ENCODE assay signal across 14 cellular contexts in genomic region chr14:103723176-103724081, GRCh38. TPM values are rescaled to one million over a fixed set of nuclear protein-coding genes. Genes with fewer than 3 reads are reported as not detected.
A peak's percentile ranks its signal among the peaks of the same experiment; 100 is the strongest.
DNase-seq lines count a peak whose midpoint lies in the region; ATAC-seq and TF ChIP-seq lines count a peak whose summit lies in the region.
"Had no signal": no experiment of that assay in that cellular context is flagged by ENCODE, and none has a peak within 500 bp of the region (broad histone marks: within the 10 kb centered on the region; RNA-seq: fewer than 3 reads in every experiment).

No MANE protein-coding gene starts in this region.

- TF ChIP-seq CTCF in right atrium auricular region (IDR thresholded peaks at IDR 0.05), result no peak
- TF ChIP-seq CTCF in uterus (IDR thresholded peaks at IDR 0.05), result no peak
- no peak for TF ChIP-seq CTCF in endothelial cell (IDR thresholded peaks at IDR 0.05; ENCODE audit: unreplicated experiment)

- H3K36me3 Mint-ChIP-seq in activated naive CD8-positive, alpha-beta T cell treated with anti-CD3 and anti-CD28 coated beads, Interleukin-2, amount 50 U/mL, for 24 hours (ENCODE audit: low read depth), result no peaks in the 10 kb centered on the region
- no peaks in the 10 kb centered on the region for H3K36me3 Mint-ChIP-seq in activated naive CD8-positive, alpha-beta T cell treated with anti-CD3 and anti-CD28 coated beads for 36 hours
- peaks cover 5% of the 10 kb centered on the region for H3K36me3 Mint-ChIP-seq in endothelial cell (ENCODE audit: low read depth, unreplicated experiment)
- H3K36me3 Mint-ChIP-seq: memory B cell had no signal

- H2BK5ac ChIP-seq in trophoblast cell (ENCODE audit: low read depth, low read length, poor library complexity), result no peak overlapping the region

- peaks cover 5% of the 10 kb centered on the region for H3K79me2 ChIP-seq in trophoblast cell (ENCODE audit: control insufficient read depth, insufficient read depth, low read length, poor library complexity)

- WGBS in trophoblast cell (ENCODE audit: extremely low coverage, insufficient coverage, insufficient read length), result no CpG with 5 or more reads among the region's 24 CpGs

- no peak overlapping the region for H2AFZ ChIP-seq in trophoblast cell (ENCODE audit: insufficient read depth, low read length, poor library complexity)

- DNase-seq in activated naive CD8-positive, alpha-beta T cell treated with anti-CD3 and anti-CD28 coated beads, Interleukin-2, amount 50 U/mL, for 24 hours, result no peak
- no peak for DNase-seq in activated naive CD8-positive, alpha-beta T cell treated with anti-CD3 and anti-CD28 coated beads for 36 hours
- DNase-seq in right atrium auricular region (ENCODE audit: low spot score) (no peak), trophoblast cell (no peak), uterus (peak in 1 of 2 donors; percentile 45), endothelial cell (ENCODE audit: low spot score) (no peak)
- no peak for DNase-seq in stimulated activated CD4-positive, alpha-beta T cell treated with anti-CD3 and anti-CD28 coated beads, Interleukin-2, amount 100 ng/mL, for 48 hours
- DNase-seq: activated CD8-positive, alpha-beta memory T cell treated with anti-CD3 and anti-CD28 coated beads, Interleukin-2, amount 50 U/mL, for 4 hours; DMS79 treated with DMSO at 0.1 percent for 48 hours; NCI-H2171; stimulated activated CD4-positive, alpha-beta T cell treated with anti-CD3 and anti-CD28 coated beads, Interleukin-4, amount 100 ng/mL, for 1 hour had no signal

- no peak overlapping the region for H3K27ac Mint-ChIP-seq in activated naive CD8-positive, alpha-beta T cell treated with anti-CD3 and anti-CD28 coated beads, Interleukin-2, amount 50 U/mL, for 24 hours
- H3K27ac Mint-ChIP-seq in activated naive CD8-positive, alpha-beta T cell treated with anti-CD3 and anti-CD28 coated beads for 36 hours, result no peak overlapping the region
- H3K27ac Mint-ChIP-seq in endothelial cell (ENCODE audit: unreplicated experiment), result no peak overlapping the region
- H3K27ac Mint-ChIP-seq: memory B cell had no signal

- H3K9me3 ChIP-seq in right atrium auricular region, result no peaks in the 10 kb centered on the region
- no peaks in the 10 kb centered on the region for H3K9me3 ChIP-seq in trophoblast cell (ENCODE audit: insufficient read depth, low read depth, low read length)
- no peaks in the 10 kb centered on the region for H3K9me3 ChIP-seq in uterus

- H4K12ac ChIP-seq in trophoblast cell (ENCODE audit: low read depth, low read length), result no peak overlapping the region

- H3K36me3 ChIP-seq in right atrium auricular region (peaks cover 8% of the 10 kb centered on the region), trophoblast cell (ENCODE audit: control insufficient read depth in 1 of 2, insufficient read depth in 2 of 2, low read length in 2 of 2) (peaks cover 18 to 31% of the 10 kb centered on the region in 2 experiments), uterus (no peaks in the 10 kb centered on the region)

- H3K4me2 ChIP-seq in trophoblast cell (ENCODE audit: low read length), result no peak overlapping the region

- TF ChIP-seq POLR2A in uterus (IDR thresholded peaks at IDR 0.05), result no peak

- no peak overlapping the region for H4K91ac ChIP-seq in trophoblast cell (ENCODE audit: low read depth, low read length)

- no peak overlapping the region for H3K14ac ChIP-seq in trophoblast cell (ENCODE audit: low read length)

- H4K8ac ChIP-seq in trophoblast cell (ENCODE audit: low read depth, low read length), result no peak overlapping the region

- ATAC-seq in activated naive CD8-positive, alpha-beta T cell treated with anti-CD3 and anti-CD28 coated beads, Interleukin-2, amount 50 U/mL, for 24 hours, result peak; percentile 8
- ATAC-seq in GM19351 (IDR thresholded peaks at IDR 0.05; ENCODE audit: unreplicated experiment), result no peak

- H3K18ac ChIP-seq in trophoblast cell (ENCODE audit: low read length), result peak overlapping the region; percentile 41

- H3K27ac ChIP-seq in right atrium auricular region, result peak overlapping the region; percentile 76 to 78
- no peak overlapping the region for H3K27ac ChIP-seq in trophoblast cell (ENCODE audit: low read depth, low read length)
- H3K27ac ChIP-seq in uterus, result peak overlapping the region; percentile 59 to 89

- H3K4me3 ChIP-seq in right atrium auricular region, result peak overlapping the region in 1 of 2 donors; percentile 1
- no peak overlapping the region for H3K4me3 ChIP-seq in trophoblast cell (ENCODE audit: low read depth, low read length)
- H3K4me3 ChIP-seq in uterus, result no peak overlapping the region
- H3K4me3 ChIP-seq: K562 had no signal

- no peak overlapping the region for H3K9ac ChIP-seq in trophoblast cell (ENCODE audit: low read length)

- H3K4ac ChIP-seq in trophoblast cell (ENCODE audit: low read depth, low read length), result peak overlapping the region; percentile 18

- no peak overlapping the region for H2BK12ac ChIP-seq in trophoblast cell (ENCODE audit: low read length)

- intact Hi-C loops in uterus (cut with DNase I; ENCODE audit: low total_unique reads), result no loop called here

- no peak overlapping the region for H3K4me3 Mint-ChIP-seq in activated naive CD8-positive, alpha-beta T cell treated with anti-CD3 and anti-CD28 coated beads, Interleukin-2, amount 50 U/mL, for 24 hours
- H3K4me3 Mint-ChIP-seq in activated naive CD8-positive, alpha-beta T cell treated with anti-CD3 and anti-CD28 coated beads for 36 hours, result no peak overlapping the region
- no peak overlapping the region for H3K4me3 Mint-ChIP-seq in endothelial cell (ENCODE audit: unreplicated experiment)
- H3K4me3 Mint-ChIP-seq: memory B cell had no signal

- no peaks in the 10 kb centered on the region for H3K79me1 ChIP-seq in trophoblast cell (ENCODE audit: low read length)

- H3K27me3 ChIP-seq in right atrium auricular region (no peaks in the 10 kb centered on the region), trophoblast cell (ENCODE audit: insufficient read depth, low read length) (no peaks in the 10 kb centered on the region), uterus (no peaks in the 10 kb centered on the region)

- no peak overlapping the region for H3K23ac ChIP-seq in trophoblast cell (ENCODE audit: low read length)

- H3K9me3 Mint-ChIP-seq in activated naive CD8-positive, alpha-beta T cell treated with anti-CD3 and anti-CD28 coated beads, Interleukin-2, amount 50 U/mL, for 24 hours, result no peaks in the 10 kb centered on the region
- no peaks in the 10 kb centered on the region for H3K9me3 Mint-ChIP-seq in activated naive CD8-positive, alpha-beta T cell treated with anti-CD3 and anti-CD28 coated beads for 36 hours
- H3K9me3 Mint-ChIP-seq in endothelial cell (ENCODE audit: unreplicated experiment), result no peaks in the 10 kb centered on the region
- H3K9me3 Mint-ChIP-seq: memory B cell had no signal

- H3K27me3 Mint-ChIP-seq in activated naive CD8-positive, alpha-beta T cell treated with anti-CD3 and anti-CD28 coated beads, Interleukin-2, amount 50 U/mL, for 24 hours, result no peaks in the 10 kb centered on the region
- H3K27me3 Mint-ChIP-seq in activated naive CD8-positive, alpha-beta T cell treated with anti-CD3 and anti-CD28 coated beads for 36 hours, result no peaks in the 10 kb centered on the region
- H3K27me3 Mint-ChIP-seq in endothelial cell (ENCODE audit: unreplicated experiment), result peaks cover 6% of the 10 kb centered on the region
- H3K27me3 Mint-ChIP-seq: memory B cell had no signal

- H3K4me1 ChIP-seq in right atrium auricular region, result peaks cover 0 to 54% of the 10 kb centered on the region in 2 donors
- H3K4me1 ChIP-seq in trophoblast cell (ENCODE audit: control insufficient read depth in 1 of 2, insufficient read depth in 2 of 2, low read length in 2 of 2), result no peaks in the 10 kb centered on the region
- H3K4me1 ChIP-seq in uterus, result peaks cover 0 to 18% of the 10 kb centered on the region in 2 donors

- no peak overlapping the region for H2AK5ac ChIP-seq in trophoblast cell (ENCODE audit: low read length)

- no peak overlapping the region for H2BK120ac ChIP-seq in trophoblast cell (ENCODE audit: insufficient read depth, low read length, poor library complexity)

- peaks cover 21% of the 10 kb centered on the region for H3K4me1 Mint-ChIP-seq in activated naive CD8-positive, alpha-beta T cell treated with anti-CD3 and anti-CD28 coated beads, Interleukin-2, amount 50 U/mL, for 24 hours
- peaks cover 12% of the 10 kb centered on the region for H3K4me1 Mint-ChIP-seq in activated naive CD8-positive, alpha-beta T cell treated with anti-CD3 and anti-CD28 coated beads for 36 hours
- peaks cover 2% of the 10 kb centered on the region for H3K4me1 Mint-ChIP-seq in endothelial cell (ENCODE audit: unreplicated experiment)

RNA-seq across cellular contexts. Expression of gene ZFYVE21, which starts 7.8 kb away (rescaled TPM):
- total RNA-seq in activated naive CD8-positive, alpha-beta T cell treated with anti-CD3 and anti-CD28 coated beads for 36 hours, result 1 to 10 TPM; 8.0 to 8.9 TPM
- total RNA-seq in right atrium auricular region, result 10 to 100 TPM; 43.7 to 71.6 TPM
- 49.1 and 50.0 TPM in 2 replicates for polyA plus RNA-seq in trophoblast cell (2013)
- total RNA-seq in uterus, result 100 to 1,000 TPM in 2 of 4 donors, 10 to 100 TPM in 2; 73.2 to 276 (median 103) TPM
- 48.1 TPM for total RNA-seq in endothelial cell (ENCODE audit: unreplicated experiment)

RNA-seq across cellular contexts. Expression of gene XRCC3, which starts 8.2 kb away (rescaled TPM):
- 10 to 100 TPM; 57.8 to 65.0 TPM for total RNA-seq in activated naive CD8-positive, alpha-beta T cell treated with anti-CD3 and anti-CD28 coated beads for 36 hours
- 1 to 10 TPM; 2.1 to 3.6 TPM for total RNA-seq in right atrium auricular region
- polyA plus RNA-seq in trophoblast cell (2013), result 10.1 and 11.7 TPM in 2 replicates
- total RNA-seq in uterus, result 10 to 100 TPM in 1 of 4 donors, 1 to 10 TPM in 2, under 1 TPM in 1; 0.59 to 14.4 (median 5.2) TPM
- total RNA-seq in endothelial cell (ENCODE audit: unreplicated experiment), result 10.2 TPM
